Comparison of ENCODE assay signal across 8 cellular contexts in the genomic region with DNA sequence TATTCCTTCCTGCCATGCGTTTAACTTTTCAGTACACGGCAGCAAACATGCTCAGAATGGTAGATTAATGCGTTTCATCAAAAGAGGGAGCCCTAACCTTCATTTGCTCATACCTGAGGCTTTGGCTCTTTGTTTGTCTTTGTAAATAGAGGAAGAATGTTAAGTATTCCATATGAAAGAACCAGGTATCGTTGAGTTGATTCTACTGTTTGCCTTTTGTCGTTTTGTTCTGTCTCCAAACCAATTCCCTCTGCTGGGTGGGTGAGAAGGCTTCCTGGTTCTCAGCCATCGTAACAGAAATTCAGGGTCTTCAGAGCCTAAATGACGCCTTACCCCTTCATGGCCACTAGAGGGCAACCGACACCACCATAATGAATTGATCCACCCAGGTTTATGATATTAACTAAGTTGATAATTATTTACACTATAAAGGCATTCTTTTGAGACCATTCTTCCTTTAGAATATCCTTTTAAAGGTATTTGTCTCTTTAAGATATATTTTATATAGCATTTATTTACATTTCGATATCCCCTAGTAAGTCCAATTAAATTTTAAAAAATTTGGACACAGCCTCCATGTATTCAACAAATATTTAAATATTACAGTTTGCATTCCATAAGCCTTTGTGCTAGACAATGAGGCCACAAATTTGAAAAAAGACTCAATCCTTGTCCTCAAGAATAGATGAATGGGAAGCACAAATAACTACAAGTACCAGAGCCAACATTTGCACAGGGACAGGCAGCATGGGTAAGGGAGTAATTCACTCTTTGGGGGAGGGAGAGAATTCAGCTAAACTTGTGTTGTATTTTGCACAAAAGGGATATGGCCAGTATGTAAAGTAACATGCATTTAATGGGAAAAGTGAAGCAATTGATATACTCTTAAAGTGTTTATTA. TPM values are rescaled to one million over a fixed set of nuclear protein-coding genes. Genes with fewer than 3 reads are reported as not detected.
DNase-seq lines count a peak whose midpoint lies in the region; TF ChIP-seq lines count a peak whose summit lies in the region.

No MANE protein-coding gene starts in this region.

- peak; percentile 100 for TF ChIP-seq CTCF in KMS-11 (conservative IDR thresholded peaks at IDR 0.05; ENCODE audit: low read depth, low read length)

- peak overlapping the region; percentile 85 for H3K4me2 ChIP-seq in KMS-11

- H3K79me2 ChIP-seq in KMS-11 (ENCODE audit: insufficient read depth, low read depth), result no peaks in the 10 kb centered on the region

- peak overlapping the region; percentile 93 for H2AFZ ChIP-seq in KMS-11 (ENCODE audit: low read depth)

- peak overlapping the region; percentile 27 for H3K27ac ChIP-seq in KMS-11

- H3K27me3 ChIP-seq in KMS-11 (ENCODE audit: insufficient read depth, low read depth), result no peaks in the 10 kb centered on the region

- DNase-seq in GDM1 (lab: John Stamatoyannopoulos, UW) (peak; percentile 34), H4 (ENCODE audit: low spot score) (peak; percentile 50), RPMI7951 (ENCODE audit: low read depth) (peak; percentile 43), glomerular endothelial cell (ENCODE audit: extremely low read depth, low read depth, low spot score) (peak; percentile 50), pons (ENCODE audit: low spot score) (peak; percentile 72), UCSD-AML1 (lab: John Stamatoyannopoulos, UW; ENCODE audit: unreplicated experiment) (no peak)
- DNase-seq in activated naive CD4-positive, alpha-beta T cell treated with Interleukin-2 at 50 U/mL for 16 hours, result peak; percentile 40

- H3K4me3 ChIP-seq in KMS-11 (IDR thresholded peaks at IDR 0.05; ENCODE audit: insufficient read depth, low read depth, low read length), result no peak overlapping the region

- no peak overlapping the region; the same call in 1 of the 2 replicates for H3K9ac ChIP-seq in KMS-11

- H3K36me3 ChIP-seq in KMS-11 (ENCODE audit: insufficient read depth), result no peaks in the 10 kb centered on the region

- peaks cover 3% of the 10 kb centered on the region for H3K4me1 ChIP-seq in KMS-11 (ENCODE audit: low read depth, poor library complexity, severe bottlenecking)

- no peaks in the 10 kb centered on the region for H4K20me1 ChIP-seq in KMS-11 (ENCODE audit: insufficient read depth)

RNA-seq across cellular contexts. Expression of gene TIMM21, which starts 48.1 kb away (rescaled TPM):
- total RNA-seq in H4 (2014; rRNA removed; shearing (Covaris generic)), result 29.2 and 38.6 TPM in 2 replicates
- 42.0 and 54.4 TPM in 2 replicates for total RNA-seq in RPMI7951 (2014; rRNA removed; shearing (Covaris generic))
- 25.0 and 32.4 TPM in 2 replicates for total RNA-seq in glomerular endothelial cell

RNA-seq across cellular contexts. Expression of gene FBXO15, which starts 48.8 kb away (rescaled TPM):
- 0.41 TPM in 1 of 2 replicates, not detected in the other for total RNA-seq in H4 (2014; rRNA removed; shearing (Covaris generic))
- 0.96 and 2.3 TPM in 2 replicates for total RNA-seq in RPMI7951 (2014; rRNA removed; shearing (Covaris generic))
- 0.10 and 0.23 TPM in 2 replicates for total RNA-seq in glomerular endothelial cell
